8 cellular contexts compared by ENCODE assay signal in the genomic region with DNA sequence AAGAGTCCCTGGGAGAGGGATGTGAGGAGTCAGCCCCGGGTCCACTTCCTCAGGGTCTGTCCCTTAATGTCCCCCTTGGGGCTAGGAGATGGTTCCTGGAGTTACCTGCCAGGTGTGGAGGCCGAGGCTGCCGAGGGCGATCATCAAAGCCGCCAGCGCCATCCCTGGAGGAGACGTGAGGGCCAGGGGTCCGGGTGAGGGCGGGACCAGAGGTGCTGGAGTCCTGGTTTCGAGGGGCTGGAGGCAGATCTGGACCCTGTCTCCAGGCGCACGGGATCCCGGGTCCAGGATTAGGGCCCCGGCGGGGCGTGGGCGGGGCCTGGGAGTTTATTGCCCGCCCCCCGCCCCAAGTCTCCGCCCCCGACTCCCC. TPM values are rescaled to one million over a fixed set of nuclear protein-coding genes. Genes with fewer than 3 reads are reported as not detected.
A peak's percentile ranks its signal among the peaks of the same experiment; 100 is the strongest.
DNase-seq lines count a peak whose midpoint lies in the region; ATAC-seq and TF ChIP-seq lines count a peak whose summit lies in the region.

A gene with protein sequence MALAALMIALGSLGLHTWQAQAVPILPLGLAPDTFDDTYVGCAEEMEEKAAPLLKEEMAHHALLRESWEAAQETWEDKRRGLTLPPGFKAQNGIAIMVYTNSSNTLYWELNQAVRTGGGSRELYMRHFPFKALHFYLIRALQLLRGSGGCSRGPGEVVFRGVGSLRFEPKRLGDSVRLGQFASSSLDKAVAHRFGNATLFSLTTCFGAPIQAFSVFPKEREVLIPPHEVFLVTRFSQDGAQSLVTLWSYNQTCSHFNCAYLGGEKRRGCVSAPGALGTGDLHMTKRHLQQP (minus strand): TSS at position 292 of the 370 bp plus-strand sequence. CDS start 130 bp downstream, at position 162.

- H3K27me3 ChIP-seq in CD8-positive, alpha-beta memory T cell (ENCODE audit: insufficient read depth, low read length, poor library complexity, severe bottlenecking) = peaks cover 4% of the 10 kb centered on the region

- ATAC-seq in T-helper 17 cell (no peak), HG02973 (IDR thresholded peaks at IDR 0.05; ENCODE audit: unreplicated experiment) (no peak), GM21576 (IDR thresholded peaks at IDR 0.05; ENCODE audit: unreplicated experiment) (no peak)

- H3K27me3 Mint-ChIP-seq in CD8-positive, alpha-beta memory T cell = peaks cover 35 to 60% of the 10 kb centered on the region in 2 donors
- H3K27me3 Mint-ChIP-seq in T-helper 17 cell (peaks cover 62% of the 10 kb centered on the region), progenitor cell of endocrine pancreas (peaks cover 11% of the 10 kb centered on the region)

- H3K4me1 Mint-ChIP-seq in CD8-positive, alpha-beta memory T cell = peaks cover 7 to 18% (median 7%) of the 10 kb centered on the region in 3 donors
- H3K4me1 Mint-ChIP-seq in T-helper 17 cell (peaks cover 12% of the 10 kb centered on the region), progenitor cell of endocrine pancreas (ENCODE audit: low read depth) (peaks cover 3% of the 10 kb centered on the region)

- TF ChIP-seq CTCF in fibroblast of the aortic adventitia (IDR thresholded peaks at IDR 0.05; ENCODE audit: insufficient read depth, low read length) (no peak), progenitor cell of endocrine pancreas (IDR thresholded peaks at IDR 0.05; ENCODE audit: unreplicated experiment) (no peak)

- H3K36me3 Mint-ChIP-seq in CD8-positive, alpha-beta memory T cell = no peaks in the 10 kb centered on the region
- H3K36me3 Mint-ChIP-seq in T-helper 17 cell (ENCODE audit: low read depth) = peaks cover 7% of the 10 kb centered on the region
- no peaks in the 10 kb centered on the region for H3K36me3 Mint-ChIP-seq in progenitor cell of endocrine pancreas (ENCODE audit: insufficient read depth)

- CTCF ChIA-PET in CD8-positive, alpha-beta memory T cell (lab: Charles Lee) = no interaction called here

- peak within 1 kb of the TSS; percentile 38 for H3K4me3 ChIP-seq in CD8-positive, alpha-beta memory T cell (ENCODE audit: low read length)
- H3K4me3 ChIP-seq in fibroblast of the aortic adventitia (ENCODE audit: low read depth, low read length) = peak within 1 kb of the TSS; percentile 60

- no peaks in the 10 kb centered on the region for H3K36me3 ChIP-seq in CD8-positive, alpha-beta memory T cell (ENCODE audit: insufficient read depth, low read length)

- no peak for DNase-seq in CD8-positive, alpha-beta memory T cell
- DNase-seq in T-helper 17 cell (no peak), fibroblast of the aortic adventitia (ENCODE audit: low read depth) (no peak), progenitor cell of endocrine pancreas (ENCODE audit: low spot score, unreplicated experiment) (no peak), globus pallidus (ENCODE audit: low spot score) (no peak)
- DNase-seq in stimulated activated CD4-positive, alpha-beta T cell treated with anti-CD3 and anti-CD28 coated beads, Interleukin-4, amount 100 ng/mL, for 4 hours = no peak

- POLR2A ChIA-PET in CD8-positive, alpha-beta memory T cell (lab: Charles Lee) = no interaction called here

- peak within 1 kb of the TSS in 3 of 8 donors; percentile 13 to 92 (median 47) for H3K27ac Mint-ChIP-seq in CD8-positive, alpha-beta memory T cell
- peak within 1 kb of the TSS; percentile 67 for H3K27ac Mint-ChIP-seq in T-helper 17 cell
- peak within 1 kb of the TSS; percentile 97 for H3K27ac Mint-ChIP-seq in progenitor cell of endocrine pancreas

- H3K4me1 ChIP-seq in CD8-positive, alpha-beta memory T cell (ENCODE audit: insufficient read depth, low read length) = peaks cover 9% of the 10 kb centered on the region

- H3K27ac ChIP-seq in CD8-positive, alpha-beta memory T cell (ENCODE audit: low read depth, low read length) = peak within 1 kb of the TSS; percentile 47

- no peaks in the 10 kb centered on the region for H3K9me3 ChIP-seq in CD8-positive, alpha-beta memory T cell (ENCODE audit: low read length)
- H3K9me3 ChIP-seq in T-helper 17 cell (ENCODE audit: control insufficient read depth, low read length, poor library complexity, severe bottlenecking) = no peaks in the 10 kb centered on the region

- no peaks in the 10 kb centered on the region for H3K9me3 Mint-ChIP-seq in CD8-positive, alpha-beta memory T cell
- H3K9me3 Mint-ChIP-seq in progenitor cell of endocrine pancreas (ENCODE audit: low read depth) = no peaks in the 10 kb centered on the region

- peak within 1 kb of the TSS; percentile 59 to 89 (median 79) for H3K4me3 Mint-ChIP-seq in CD8-positive, alpha-beta memory T cell
- H3K4me3 Mint-ChIP-seq in T-helper 17 cell (peak within 1 kb of the TSS; percentile 86), progenitor cell of endocrine pancreas (ENCODE audit: low read depth) (peak within 1 kb of the TSS; percentile 76)

RNA-seq across cellular contexts. Expression of the gene that starts here (rescaled TPM):
- total RNA-seq in CD8-positive, alpha-beta memory T cell = not detected
- polyA plus RNA-seq in CD8-positive, alpha-beta memory T cell = not detected
- total RNA-seq in T-helper 17 cell (not detected), fibroblast of the aortic adventitia (ENCODE audit: low replicate concordance) (0.81 and 3.4 TPM in 2 replicates), progenitor cell of endocrine pancreas (1.8 and 3.8 TPM in 2 replicates)
